1 cellular context compared by ENCODE assay signal in the genomic region with DNA sequence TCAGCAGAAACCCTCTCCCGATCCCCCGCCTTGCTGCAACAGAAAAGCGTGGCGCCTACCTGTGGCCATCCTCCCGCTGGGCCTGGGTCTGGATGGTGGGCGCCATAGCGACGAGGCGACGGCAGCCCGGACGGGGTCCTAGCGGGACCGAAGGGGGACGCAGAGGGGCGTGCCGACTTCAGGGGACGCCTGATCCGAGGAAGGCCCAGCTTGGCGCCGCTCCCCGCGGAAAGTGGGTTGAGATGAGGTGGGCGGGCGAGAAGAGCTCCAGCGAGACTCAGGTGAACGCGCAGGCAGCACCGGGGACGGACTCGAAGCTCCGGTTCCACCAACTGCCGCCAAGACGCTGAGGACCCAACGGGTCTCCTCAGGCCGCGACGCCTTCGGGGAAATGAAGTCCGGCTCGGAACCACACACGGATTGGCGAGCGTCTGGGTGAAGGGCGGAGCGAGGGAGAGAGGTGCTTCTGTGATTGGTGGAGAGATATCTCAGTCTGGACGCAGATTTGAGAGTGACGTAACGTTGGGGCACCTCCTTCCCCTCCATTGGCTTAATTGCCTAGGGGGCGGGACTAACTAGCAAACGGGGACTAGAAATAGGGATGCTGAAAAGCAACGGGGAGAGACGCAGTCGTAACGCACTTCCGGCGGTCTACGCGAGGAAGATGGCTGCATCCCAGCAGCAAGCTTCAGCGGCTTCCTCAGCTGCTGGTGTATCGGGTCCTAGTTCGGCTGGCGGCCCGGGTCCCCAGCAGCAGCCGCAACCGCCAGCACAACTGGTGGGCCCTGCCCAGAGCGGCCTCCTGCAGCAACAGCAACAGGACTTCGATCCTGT.
TF ChIP-seq lines count a peak whose summit lies in the region.

A gene with protein sequence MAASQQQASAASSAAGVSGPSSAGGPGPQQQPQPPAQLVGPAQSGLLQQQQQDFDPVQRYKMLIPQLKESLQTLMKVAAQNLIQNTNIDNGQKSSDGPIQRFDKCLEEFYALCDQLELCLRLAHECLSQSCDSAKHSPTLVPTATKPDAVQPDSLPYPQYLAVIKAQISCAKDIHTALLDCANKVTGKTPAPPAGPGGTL (plus strand): TSS at position 620 of the 834 bp plus-strand sequence. CDS start 45 bp downstream, at position 665.
TSS of gene PAF1 (minus strand) at position 348 of the 834 bp plus-strand sequence. CDS start at position 106, 242 bp downstream.

TF ChIP-seq in HepG2, 621 proteins besides CTCF, POLR2A, EP300 and RAD21 (continued from another document and continues in another):
- TF ChIP-seq ZBTB7B (CRISPR knock-in tag; IDR thresholded peaks at IDR 0.05) (peak; percentile 65; the same call in 1 of the 2 replicates), EEA1 (CRISPR knock-in tag; IDR thresholded peaks at IDR 0.05; ENCODE audit: borderline replicate concordance) (no peak), MBNL3 (CRISPR knock-in tag; conservative IDR thresholded peaks at IDR 0.05) (no peak), SRY (CRISPR knock-in tag; IDR thresholded peaks at IDR 0.05) (peak; percentile 77), KDM1A (CRISPR knock-in tag; IDR thresholded peaks at IDR 0.05) (peak; percentile 11; the same call in 1 of the 2 replicates), HINFP (CRISPR knock-in tag; IDR thresholded peaks at IDR 0.05; ENCODE audit: low read depth) (0 out of 2 replicates have a peak, but pooled peaks have one; percentile 50), ZNF816 (CRISPR knock-in tag; IDR thresholded peaks at IDR 0.05; ENCODE audit: borderline replicate concordance) (no peak), TARDBP (CRISPR knock-in tag; IDR thresholded peaks at IDR 0.05) (peak; percentile 44), NKX3-1 (CRISPR knock-in tag; IDR thresholded peaks at IDR 0.05) (peak; percentile 91; the same call in 1 of the 2 replicates), TCF12 (IDR thresholded peaks at IDR 0.05) (no peak), TCF12 (CRISPR knock-in tag; IDR thresholded peaks at IDR 0.05) (no peak), LCORL (IDR thresholded peaks at IDR 0.05) (no peak), LCORL (CRISPR knock-in tag; IDR thresholded peaks at IDR 0.05) (peak; percentile 69; the same call in 1 of the 2 replicates), ZNF407 (CRISPR knock-in tag; IDR thresholded peaks at IDR 0.05; ENCODE audit: not compliant biosample characterization) (no peak), NR2F1 (CRISPR knock-in tag; IDR thresholded peaks at IDR 0.05) (no peak), SP2 (CRISPR knock-in tag; IDR thresholded peaks at IDR 0.05) (peak; percentile 98), ZNF644 (CRISPR knock-in tag; IDR thresholded peaks at IDR 0.05; ENCODE audit: low read depth) (no peak), REXO4 (CRISPR knock-in tag; IDR thresholded peaks at IDR 0.05; ENCODE audit: borderline replicate concordance) (no peak), BHLHE40 (IDR thresholded peaks at IDR 0.05; ENCODE audit: low read length) (0 out of 2 replicates have a peak, but pooled peaks have one; percentile 8), STAT6 (CRISPR knock-in tag; IDR thresholded peaks at IDR 0.05; ENCODE audit: borderline replicate concordance) (peak; percentile 91; the same call in 1 of the 2 replicates), MED8 (CRISPR knock-in tag; IDR thresholded peaks at IDR 0.05; ENCODE audit: insufficient replicate concordance) (no peak), NCOA2 (CRISPR knock-in tag; IDR thresholded peaks at IDR 0.05) (0 out of 2 replicates have a peak, but pooled peaks have one; percentile 18), CBX2 (IDR thresholded peaks at IDR 0.05; ENCODE audit: low read depth, low read length) (no peak), CBX2 (CRISPR knock-in tag; IDR thresholded peaks at IDR 0.05; ENCODE audit: low read depth) (no peak), ZNF142 (CRISPR knock-in tag; IDR thresholded peaks at IDR 0.05) (peak; percentile 67), SOX5 (CRISPR knock-in tag; IDR thresholded peaks at IDR 0.05; ENCODE audit: borderline replicate concordance) (0 out of 2 replicates have a peak, but pooled peaks have one; percentile 17), ZFP36L1 (CRISPR knock-in tag; IDR thresholded peaks at IDR 0.05) (0 out of 2 replicates have a peak, but pooled peaks have one; percentile 17)
- TF ChIP-seq, protein P1, sequence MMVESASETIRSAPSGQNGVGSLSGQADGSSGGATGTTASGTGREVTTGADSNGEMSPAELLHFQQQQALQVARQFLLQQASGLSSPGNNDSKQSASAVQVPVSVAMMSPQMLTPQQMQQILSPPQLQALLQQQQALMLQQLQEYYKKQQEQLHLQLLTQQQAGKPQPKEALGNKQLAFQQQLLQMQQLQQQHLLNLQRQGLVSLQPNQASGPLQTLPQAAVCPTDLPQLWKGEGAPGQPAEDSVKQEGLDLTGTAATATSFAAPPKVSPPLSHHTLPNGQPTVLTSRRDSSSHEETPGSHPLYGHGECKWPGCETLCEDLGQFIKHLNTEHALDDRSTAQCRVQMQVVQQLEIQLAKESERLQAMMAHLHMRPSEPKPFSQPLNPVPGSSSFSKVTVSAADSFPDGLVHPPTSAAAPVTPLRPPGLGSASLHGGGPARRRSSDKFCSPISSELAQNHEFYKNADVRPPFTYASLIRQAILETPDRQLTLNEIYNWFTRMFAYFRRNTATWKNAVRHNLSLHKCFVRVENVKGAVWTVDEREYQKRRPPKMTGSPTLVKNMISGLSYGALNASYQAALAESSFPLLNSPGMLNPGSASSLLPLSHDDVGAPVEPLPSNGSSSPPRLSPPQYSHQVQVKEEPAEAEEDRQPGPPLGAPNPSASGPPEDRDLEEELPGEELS (CRISPR knock-in tag; IDR thresholded peaks at IDR 0.05): no peak
